In genomic region chr1:9842781-9843575, GRCh38 we compare ENCODE assay signal across 9 cellular contexts. TPM values are rescaled to one million over a fixed set of nuclear protein-coding genes. Genes with fewer than 3 reads are reported as not detected.
DNase-seq lines count a peak whose midpoint lies in the region; ATAC-seq and TF ChIP-seq lines count a peak whose summit lies in the region.
"Had no signal": no experiment of that assay in that cellular context is flagged by ENCODE, and none has a peak within 500 bp of the region (broad histone marks: within the 10 kb centered on the region; RNA-seq: fewer than 3 reads in every experiment).

No MANE protein-coding gene starts in this region.

- no peak overlapping the region for H3K4me3 ChIP-seq in SK-N-SH (ENCODE audit: low read depth in 2 of 2, low read length in 1 of 2)
- H3K4me3 ChIP-seq in heart left ventricle = no peak overlapping the region
- no peak overlapping the region for H3K4me3 ChIP-seq in transverse colon
- H3K4me3 ChIP-seq in effector memory CD4-positive, alpha-beta T cell (ENCODE audit: insufficient read depth, low read depth, low read length, poor library complexity, severe bottlenecking) = no peak overlapping the region
- H3K4me3 ChIP-seq: SK-N-MC had no signal

- H3K27me3 ChIP-seq in SK-N-SH (ENCODE audit: insufficient read depth) (no peaks in the 10 kb centered on the region), heart left ventricle (no peaks in the 10 kb centered on the region), transverse colon (no peaks in the 10 kb centered on the region)
- H3K27me3 ChIP-seq in effector memory CD4-positive, alpha-beta T cell (replicated peaks; ENCODE audit: control insufficient read depth, insufficient read depth, low read length, poor library complexity, severe bottlenecking) = no peaks in the 10 kb centered on the region

- H3F3A ChIP-seq in SK-N-SH (replicated peaks; ENCODE audit: insufficient read depth) = no peaks in the 10 kb centered on the region

- H3K36me3 ChIP-seq in SK-N-SH (replicated peaks in 1 of 2; ENCODE audit: control insufficient read depth in 1 of 2, insufficient read depth in 2 of 2, low read length in 1 of 2) (no peaks in the 10 kb centered on the region), heart left ventricle (no peaks in the 10 kb centered on the region), transverse colon (no peaks in the 10 kb centered on the region)
- H3K36me3 ChIP-seq in effector memory CD4-positive, alpha-beta T cell (ENCODE audit: control insufficient read depth, insufficient read depth, low read length) = no peaks in the 10 kb centered on the region

- no peaks in the 10 kb centered on the region for H3K9me2 ChIP-seq in SK-N-SH

- WGBS in SK-N-SH (ENCODE audit: low lambda C conversion rate) = 91% methylated on average over 12 of the region's 20 CpGs
- 44 to 51% (median 45%) methylated on average over 15 to 20 of the region's 20 CpGs for WGBS in heart left ventricle, 4 donors
- 47% methylated on average over 20 of the region's 20 CpGs; no CpG with 5 or more reads in 1 of the 2 donors for WGBS in transverse colon (ENCODE audit: low coverage in 1 of 2), 2 donors

- DNase-seq in activated effector memory CD4-positive, alpha-beta T cell treated with anti-CD3 and anti-CD28 coated beads, Interleukin-2, amount 50 U/mL, for 16 hours = peak; percentile 58
- DNase-seq in activated effector memory CD4-positive, alpha-beta T cell treated with Interleukin-2 at 50 U/mL for 16 hours = no peak
- peak; percentile 21 for DNase-seq in SK-N-SH
- no peak for DNase-seq in heart left ventricle
- peak; percentile 63 for DNase-seq in transverse colon
- DNase-seq in HK-2 (ENCODE audit: unreplicated experiment) = no peak
- DNase-seq in NCI-H1048 (lab: John Stamatoyannopoulos, UW) = no peak
- DNase-seq in effector memory CD4-positive, alpha-beta T cell = no peak

- H3K27ac ChIP-seq in SK-N-SH (ENCODE audit: low read depth in 2 of 2, low read length in 1 of 2) = no peak overlapping the region; a peak in 1 of 4 replicates
- peak overlapping the region in 7 of 12 donors; percentile 16 to 57 (median 42) for H3K27ac ChIP-seq in heart left ventricle
- H3K27ac ChIP-seq in transverse colon = peak overlapping the region; percentile 6 to 76 (median 60)
- no peak overlapping the region for H3K27ac ChIP-seq in effector memory CD4-positive, alpha-beta T cell (ENCODE audit: insufficient read depth, low read length, poor library complexity, severe bottlenecking)
- H3K27ac ChIP-seq: SK-N-MC had no signal

- no peaks in the 10 kb centered on the region for H3K79me2 ChIP-seq in SK-N-SH (ENCODE audit: insufficient read depth)

- H2AFZ ChIP-seq in SK-N-SH (ENCODE audit: low read depth) = no peak overlapping the region

- POLR2A ChIA-PET in SK-N-SH (lab: Yijun Ruan, JAX) = no interaction called here

- no peak for TF ChIP-seq RAD21 in SK-N-SH (IDR thresholded peaks at IDR 0.05; ENCODE audit: low read length)

- no peaks in the 10 kb centered on the region for H3K9me3 ChIP-seq in SK-N-SH
- H3K9me3 ChIP-seq in heart left ventricle = no peaks in the 10 kb centered on the region
- H3K9me3 ChIP-seq in transverse colon = no peaks in the 10 kb centered on the region
- no peaks in the 10 kb centered on the region for H3K9me3 ChIP-seq in effector memory CD4-positive, alpha-beta T cell (ENCODE audit: control insufficient read depth, low read length)

- CTCF ChIA-PET in SK-N-SH (lab: Yijun Ruan, JAX) = interaction anchor here (1.3 to 1.4 kb wide), 3 partner anchors 24 to 58 kb away, joined by 4 to 6 read pairs (median 4); no protein-coding TSS in a partner anchor

- in situ Hi-C loops in transverse colon (cut with MboI; ENCODE audit: low pct_ligation_motif_present in 1 of 4, low pct_unique_long_range_greater_than_20kb in 1 of 4, low sequenced_read_pairs in 3 of 4) = no loop called here

- TF ChIP-seq EP300 in SK-N-SH (IDR thresholded peaks at IDR 0.05; ENCODE audit: borderline replicate concordance in 1 of 2, low read depth in 1 of 2, low read length in 1 of 2) (no peak), transverse colon (IDR thresholded peaks at IDR 0.05; ENCODE audit: low read depth) (no peak)

- no peak overlapping the region for H3K9ac ChIP-seq in SK-N-SH

- peaks cover 0 to 13% of the 10 kb centered on the region in 2 experiments; a peak in 1 of 4 replicates for H3K4me1 ChIP-seq in SK-N-SH (ENCODE audit: control insufficient read depth in 1 of 2, insufficient read depth in 2 of 2, low read depth in 1 of 2, low read length in 1 of 2)
- peaks cover 9 to 43% (median 26%) of the 10 kb centered on the region in 12 donors for H3K4me1 ChIP-seq in heart left ventricle
- H3K4me1 ChIP-seq in transverse colon = peaks cover 0 to 39% (median 27%) of the 10 kb centered on the region in 4 donors
- no peaks in the 10 kb centered on the region for H3K4me1 ChIP-seq in effector memory CD4-positive, alpha-beta T cell (ENCODE audit: control insufficient read depth, insufficient read depth, low read length, poor library complexity, severe bottlenecking)

- intact Hi-C loops in heart left ventricle (cut with DNase I) (no loop called here), transverse colon (cut with DNase I; ENCODE audit: low total_unique reads) (no loop called here)

- no peak overlapping the region for H3K4me2 ChIP-seq in SK-N-SH

- H4K20me1 ChIP-seq in SK-N-SH (ENCODE audit: insufficient read depth) = no peaks in the 10 kb centered on the region

- ATAC-seq in heart left ventricle = peak; percentile 11 to 40 (median 31)

- TF ChIP-seq POLR2A in heart left ventricle (IDR thresholded peaks at IDR 0.05) (no peak), transverse colon (IDR thresholded peaks at IDR 0.05) (no peak)

- no peak for TF ChIP-seq CTCF in SK-N-SH (IDR thresholded peaks at IDR 0.05)
- TF ChIP-seq CTCF in heart left ventricle (IDR thresholded peaks at IDR 0.05) = no peak
- no peak for TF ChIP-seq CTCF in transverse colon (IDR thresholded peaks at IDR 0.05)

TF ChIP-seq in SK-N-SH, 30 proteins besides CTCF, POLR2A, EP300 and RAD21 (continues in another document):
- TF ChIP-seq, protein P1, sequence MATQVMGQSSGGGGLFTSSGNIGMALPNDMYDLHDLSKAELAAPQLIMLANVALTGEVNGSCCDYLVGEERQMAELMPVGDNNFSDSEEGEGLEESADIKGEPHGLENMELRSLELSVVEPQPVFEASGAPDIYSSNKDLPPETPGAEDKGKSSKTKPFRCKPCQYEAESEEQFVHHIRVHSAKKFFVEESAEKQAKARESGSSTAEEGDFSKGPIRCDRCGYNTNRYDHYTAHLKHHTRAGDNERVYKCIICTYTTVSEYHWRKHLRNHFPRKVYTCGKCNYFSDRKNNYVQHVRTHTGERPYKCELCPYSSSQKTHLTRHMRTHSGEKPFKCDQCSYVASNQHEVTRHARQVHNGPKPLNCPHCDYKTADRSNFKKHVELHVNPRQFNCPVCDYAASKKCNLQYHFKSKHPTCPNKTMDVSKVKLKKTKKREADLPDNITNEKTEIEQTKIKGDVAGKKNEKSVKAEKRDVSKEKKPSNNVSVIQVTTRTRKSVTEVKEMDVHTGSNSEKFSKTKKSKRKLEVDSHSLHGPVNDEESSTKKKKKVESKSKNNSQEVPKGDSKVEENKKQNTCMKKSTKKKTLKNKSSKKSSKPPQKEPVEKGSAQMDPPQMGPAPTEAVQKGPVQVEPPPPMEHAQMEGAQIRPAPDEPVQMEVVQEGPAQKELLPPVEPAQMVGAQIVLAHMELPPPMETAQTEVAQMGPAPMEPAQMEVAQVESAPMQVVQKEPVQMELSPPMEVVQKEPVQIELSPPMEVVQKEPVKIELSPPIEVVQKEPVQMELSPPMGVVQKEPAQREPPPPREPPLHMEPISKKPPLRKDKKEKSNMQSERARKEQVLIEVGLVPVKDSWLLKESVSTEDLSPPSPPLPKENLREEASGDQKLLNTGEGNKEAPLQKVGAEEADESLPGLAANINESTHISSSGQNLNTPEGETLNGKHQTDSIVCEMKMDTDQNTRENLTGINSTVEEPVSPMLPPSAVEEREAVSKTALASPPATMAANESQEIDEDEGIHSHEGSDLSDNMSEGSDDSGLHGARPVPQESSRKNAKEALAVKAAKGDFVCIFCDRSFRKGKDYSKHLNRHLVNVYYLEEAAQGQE (IDR thresholded peaks at IDR 0.05; ENCODE audit: low read depth, low read length) = no peak
- TF ChIP-seq YY1 (IDR thresholded peaks at IDR 0.05; ENCODE audit: low read depth) (no peak), FOSL2 (IDR thresholded peaks at IDR 0.05; ENCODE audit: borderline replicate concordance, low read depth) (no peak), RCOR1 (IDR thresholded peaks at IDR 0.05; ENCODE audit: low read length) (no peak), NFIC (IDR thresholded peaks at IDR 0.05; ENCODE audit: borderline replicate concordance) (no peak), CHD2 (IDR thresholded peaks at IDR 0.05; ENCODE audit: low read length, partially characterized antibody) (no peak), MEF2A (IDR thresholded peaks at IDR 0.05; ENCODE audit: borderline replicate concordance, low read depth) (no peak), EZH2phosphoT487 (IDR thresholded peaks at IDR 0.05; ENCODE audit: borderline replicate concordance, low read depth) (no peak), SMC3 (IDR thresholded peaks at IDR 0.05; ENCODE audit: low read depth, low read length) (no peak), GATA2 (CRISPR knock-in tag; IDR thresholded peaks at IDR 0.05) (no peak)
- TF ChIP-seq, protein P2, sequence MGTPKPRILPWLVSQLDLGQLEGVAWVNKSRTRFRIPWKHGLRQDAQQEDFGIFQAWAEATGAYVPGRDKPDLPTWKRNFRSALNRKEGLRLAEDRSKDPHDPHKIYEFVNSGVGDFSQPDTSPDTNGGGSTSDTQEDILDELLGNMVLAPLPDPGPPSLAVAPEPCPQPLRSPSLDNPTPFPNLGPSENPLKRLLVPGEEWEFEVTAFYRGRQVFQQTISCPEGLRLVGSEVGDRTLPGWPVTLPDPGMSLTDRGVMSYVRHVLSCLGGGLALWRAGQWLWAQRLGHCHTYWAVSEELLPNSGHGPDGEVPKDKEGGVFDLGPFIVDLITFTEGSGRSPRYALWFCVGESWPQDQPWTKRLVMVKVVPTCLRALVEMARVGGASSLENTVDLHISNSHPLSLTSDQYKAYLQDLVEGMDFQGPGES (IDR thresholded peaks at IDR 0.05; ENCODE audit: low read depth, low read length) = no peak
- TF ChIP-seq, protein P3, sequence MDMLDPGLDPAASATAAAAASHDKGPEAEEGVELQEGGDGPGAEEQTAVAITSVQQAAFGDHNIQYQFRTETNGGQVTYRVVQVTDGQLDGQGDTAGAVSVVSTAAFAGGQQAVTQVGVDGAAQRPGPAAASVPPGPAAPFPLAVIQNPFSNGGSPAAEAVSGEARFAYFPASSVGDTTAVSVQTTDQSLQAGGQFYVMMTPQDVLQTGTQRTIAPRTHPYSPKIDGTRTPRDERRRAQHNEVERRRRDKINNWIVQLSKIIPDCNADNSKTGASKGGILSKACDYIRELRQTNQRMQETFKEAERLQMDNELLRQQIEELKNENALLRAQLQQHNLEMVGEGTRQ (IDR thresholded peaks at IDR 0.05; ENCODE audit: borderline replicate concordance, low read depth, low read length) = no peak

RNA-seq across cellular contexts. Expression of gene CLSTN1, which starts 19.2 kb away (rescaled TPM):
- polyA plus RNA-seq in SK-N-SH (2012; rRNA removed) = 23.1 and 59.6 TPM in 2 replicates
- 41.2 and 50.0 TPM in 2 replicates for polyA plus RNA-seq in SK-N-SH (2012; cell fraction: cytosol; rRNA removed)
- 82.8 and 84.4 TPM in 2 replicates for polyA plus RNA-seq in SK-N-SH (2012; cell fraction: nucleus; rRNA removed)
- 10 to 100 TPM; 50.6 to 79.4 (median 64.3) TPM for total RNA-seq in heart left ventricle
- polyA plus RNA-seq in heart left ventricle = 10 to 100 TPM; 37.6 to 40.5 TPM
- total RNA-seq in transverse colon = 100 to 1,000 TPM; 118 to 191 (median 143) TPM

Comparison
In these comparisons a context has a peak if more than half of its experiments do, and no peak if none do; other contexts are left out.
1. DNase-seq: peak in activated effector memory CD4-positive, alpha-beta T cell treated with anti-CD3 and anti-CD28 coated beads, Interleukin-2, amount 50 U/mL, for 16 hours (single experiment), SK-N-SH (single experiment) and transverse colon (single experiment); none in activated effector memory CD4-positive, alpha-beta T cell treated with Interleukin-2 at 50 U/mL for 16 hours (single experiment), heart left ventricle (0 of 5), HK-2 (single experiment), NCI-H1048 (single experiment) and effector memory CD4-positive, alpha-beta T cell (0 of 3).
2. H3K27ac ChIP-seq: peak in heart left ventricle (7 of 12) and transverse colon (4 of 4); none in SK-N-SH (0 of 2) and effector memory CD4-positive, alpha-beta T cell (single experiment).